In genomic region chr2:54083021-54083420, GRCh38 we compare ENCODE assay signal across 19 cellular contexts. TPM values are rescaled to one million over a fixed set of nuclear protein-coding genes. Genes with fewer than 3 reads are reported as not detected.
A peak's percentile ranks its signal among the peaks of the same experiment; 100 is the strongest.
DNase-seq lines count a peak whose midpoint lies in the region; ATAC-seq and TF ChIP-seq lines count a peak whose summit lies in the region.
"Had no signal": no experiment of that assay in that cellular context is flagged by ENCODE, and none has a peak within 500 bp of the region (broad histone marks: within the 10 kb centered on the region; RNA-seq: fewer than 3 reads in every experiment).

No MANE protein-coding gene starts in this region.

- H3K27ac ChIP-seq in GM23338 (ENCODE audit: low read depth): no peak overlapping the region
- H3K27ac ChIP-seq in neural cell (ENCODE audit: low read length): peak overlapping the region; percentile 64
- H3K27ac ChIP-seq in coronary artery: no peak overlapping the region
- H3K27ac ChIP-seq: spleen had no signal

- H3K36me3 ChIP-seq in GM23338 (ENCODE audit: insufficient read depth): no peaks in the 10 kb centered on the region
- H3K36me3 ChIP-seq in neural cell (ENCODE audit: insufficient read depth, low read length): no peaks in the 10 kb centered on the region

- TF ChIP-seq CTCF in GM23338 (conservative IDR thresholded peaks at IDR 0.05; ENCODE audit: low read depth in 2 of 2) (peak; percentile 29 to 32; a peak in 3 of 4 replicates), neural cell (IDR thresholded peaks at IDR 0.05; ENCODE audit: poor library complexity, severe bottlenecking) (peak; percentile 48), coronary artery (IDR thresholded peaks at IDR 0.05) (no peak)

- no peak for TF ChIP-seq POLR2A in erythroblast (IDR thresholded peaks at IDR 0.05; ENCODE audit: low read length)

- TF ChIP-seq RAD21 in neural cell (conservative IDR thresholded peaks at IDR 0.05): peak; percentile 40

- H3F3A ChIP-seq in GM23338 (replicated peaks; ENCODE audit: low read depth) (no peaks in the 10 kb centered on the region), neural cell (ENCODE audit: insufficient read depth, low read length, poor library complexity, severe bottlenecking) (no peaks in the 10 kb centered on the region)

- no peak overlapping the region for H3K4me3 Mint-ChIP-seq in GM23338
- H3K4me3 Mint-ChIP-seq: CD8-positive, alpha-beta memory T cell had no signal

- H3K4me3 ChIP-seq in GM23338: no peak overlapping the region
- H3K4me3 ChIP-seq in neural cell (ENCODE audit: low read length): peak overlapping the region; percentile 25
- H3K4me3 ChIP-seq in coronary artery: no peak overlapping the region
- H3K4me3 ChIP-seq: spleen had no signal

- H3K27me3 ChIP-seq in GM23338 (ENCODE audit: insufficient read depth): no peaks in the 10 kb centered on the region
- H3K27me3 ChIP-seq in neural cell (ENCODE audit: insufficient read depth, low read depth, low read length): no peaks in the 10 kb centered on the region
- H3K27me3 ChIP-seq: spleen had no signal

- H3K9me3 ChIP-seq in neural cell (ENCODE audit: low read length): no peaks in the 10 kb centered on the region
- H3K9me3 ChIP-seq: spleen had no signal

- H3K4me1 Mint-ChIP-seq in GM23338: no peaks in the 10 kb centered on the region; the same call in 2 of the 3 replicates
- H3K4me1 Mint-ChIP-seq: CD8-positive, alpha-beta memory T cell had no signal

- H3K79me2 ChIP-seq in GM23338 (replicated peaks; ENCODE audit: insufficient read depth) (no peaks in the 10 kb centered on the region), neural cell (replicated peaks; ENCODE audit: insufficient read depth, low read length) (no peaks in the 10 kb centered on the region)

- H2AFZ ChIP-seq in GM23338 (0 out of 2 replicates have a peak overlapping the region, but pooled peaks have one; percentile 66), neural cell (ENCODE audit: low read depth, low read length) (peak overlapping the region; percentile 1)

- H3K4me2 ChIP-seq in GM23338: no peak overlapping the region
- no peak overlapping the region for H3K4me2 ChIP-seq in neural cell (ENCODE audit: low read length)

- H3K27ac Mint-ChIP-seq in GM23338: no peak overlapping the region

- H4K20me1 ChIP-seq in GM23338 (replicated peaks; ENCODE audit: insufficient read depth): no peaks in the 10 kb centered on the region
- H4K20me1 ChIP-seq in neural cell (ENCODE audit: insufficient read depth): no peaks in the 10 kb centered on the region

- H3K9ac ChIP-seq in neural cell (ENCODE audit: low read length): no peak overlapping the region

- H3K4me1 ChIP-seq in GM23338 (ENCODE audit: insufficient read depth): no peaks in the 10 kb centered on the region
- H3K4me1 ChIP-seq: spleen had no signal

- H3K9me3 Mint-ChIP-seq in GM23338: no peaks in the 10 kb centered on the region
- H3K9me3 Mint-ChIP-seq: CD8-positive, alpha-beta memory T cell had no signal

- peak; percentile 39 for TF ChIP-seq EP300 in neural cell (conservative IDR thresholded peaks at IDR 0.05; ENCODE audit: poor library complexity, severe bottlenecking)

- H3K36me3 Mint-ChIP-seq in GM23338 (ENCODE audit: low read depth): no peaks in the 10 kb centered on the region

- H3K27me3 Mint-ChIP-seq in GM23338 (ENCODE audit: insufficient read depth, low read depth, poor library complexity): no peaks in the 10 kb centered on the region
- H3K27me3 Mint-ChIP-seq: CD8-positive, alpha-beta memory T cell had no signal

- ATAC-seq in GM23338 (no peak), HG03354 (IDR thresholded peaks at IDR 0.05; ENCODE audit: poor library complexity, severe bottlenecking, unreplicated experiment) (no peak), GM21423 (IDR thresholded peaks at IDR 0.05; ENCODE audit: unreplicated experiment) (no peak)
- ATAC-seq: left lobe of liver had no signal

- peak; percentile 66 for DNase-seq in GM23338 (ENCODE audit: low spot score)
- peak; percentile 40 for DNase-seq in NCI-H2227 treated with DMSO at 0.1 percent for 48 hours (lab: John Stamatoyannopoulos, UW)
- DNase-seq in erythroblast (lab: John Stamatoyannopoulos, UW): peak; percentile 21 to 25
- no peak for DNase-seq in coronary artery (ENCODE audit: low spot score)
- DNase-seq in stimulated activated CD4-positive, alpha-beta T cell treated with anti-CD3 and anti-CD28 coated beads, Interleukin-1b, Interleukin-23, amount 100 ng/mL, for 48 hours: no peak
- DNase-seq: activated CD4-positive, alpha-beta T cell treated with anti-CD3 and anti-CD28 coated beads, Interleukin-2, amount 50 U/mL, for 1 hour; activated CD8-positive, alpha-beta memory T cell treated with anti-CD3 and anti-CD28 coated beads, Interleukin-2, amount 50 U/mL, for 48 hours; activated gamma-delta T cell treated with Interleukin-2 at 50 U/mL for 16 hours; amniotic stem cell; CD8-positive, alpha-beta memory T cell; foreskin melanocyte; NCI-H1436; NCI-H446; NK-92 treated with Interleukin-12 subunit alpha and Interleukin-12 subunit beta, amount 100 ng/mL, for 24 hours; spleen had no signal

- H3K9me2 ChIP-seq in GM23338 (ENCODE audit: insufficient read depth) (peaks cover 3% of the 10 kb centered on the region; the same call in 1 of the 2 replicates), neural cell (ENCODE audit: insufficient read depth, low read length) (no peaks in the 10 kb centered on the region)

TF ChIP-seq in GM23338, 12 proteins besides CTCF, POLR2A, EP300 and RAD21 (continues in another document):
- TF ChIP-seq ZNF114 (CRISPR knock-in tag; IDR thresholded peaks at IDR 0.05): no peak

TF ChIP-seq in neural cell, 6 proteins besides CTCF, POLR2A, EP300 and RAD21:
- TF ChIP-seq EZH2 (IDR thresholded peaks at IDR 0.05; ENCODE audit: borderline replicate concordance, insufficient read depth, low read length, poor library complexity, severe bottlenecking) (no peak), TAF1 (IDR thresholded peaks at IDR 0.05; ENCODE audit: low read depth) (no peak), SMC3 (conservative IDR thresholded peaks at IDR 0.05; ENCODE audit: poor library complexity) (peak; percentile 38), MXI1 (conservative IDR thresholded peaks at IDR 0.05; ENCODE audit: poor library complexity, severe bottlenecking) (no peak), POLR2AphosphoS5 (IDR thresholded peaks at IDR 0.05) (peak; percentile 29), REST (IDR thresholded peaks at IDR 0.05; ENCODE audit: borderline replicate concordance) (no peak)

RNA-seq across cellular contexts. Expression of gene ACYP2, which starts 32.4 kb away (rescaled TPM):
- total RNA-seq in GM23338 (2014; rRNA removed; shearing (Covaris generic)): 1.1 and 2.3 TPM in 2 replicates
- polyA plus RNA-seq in GM23338 (2016; fragmentation: Nextera tagmentation; extraction: Ambion mirVana): 14.2 and 15.5 TPM in 2 replicates
- polyA plus RNA-seq in neural cell: 42.9 and 48.2 TPM in 2 replicates
- 27.3 and 29.2 TPM in 2 replicates for polyA minus RNA-seq in neural cell

Comparison
In these comparisons a context has a peak if more than half of its experiments do, and no peak if none do; other contexts are left out.
1. DNase-seq: peak in GM23338 (single experiment), NCI-H2227 treated with DMSO at 0.1 percent for 48 hours (single experiment) and erythroblast (2 of 2); none in coronary artery (single experiment) and stimulated activated CD4-positive, alpha-beta T cell treated with anti-CD3 and anti-CD28 coated beads, Interleukin-1b, Interleukin-23, amount 100 ng/mL, for 48 hours (single experiment).